In genomic region chr22:49267996-49268395, GRCh38 we compare ENCODE assay signal across 1 cellular context.
TF ChIP-seq lines count a peak whose summit lies in the region.

No MANE protein-coding gene starts in this region.

TF ChIP-seq in WTC11, 78 proteins besides CTCF, POLR2A, EP300 and RAD21 (continued from another document):
- no peak for TF ChIP-seq TEAD1 (CRISPR knock-in tag; IDR thresholded peaks at IDR 0.05)
- TF ChIP-seq, protein P1, sequence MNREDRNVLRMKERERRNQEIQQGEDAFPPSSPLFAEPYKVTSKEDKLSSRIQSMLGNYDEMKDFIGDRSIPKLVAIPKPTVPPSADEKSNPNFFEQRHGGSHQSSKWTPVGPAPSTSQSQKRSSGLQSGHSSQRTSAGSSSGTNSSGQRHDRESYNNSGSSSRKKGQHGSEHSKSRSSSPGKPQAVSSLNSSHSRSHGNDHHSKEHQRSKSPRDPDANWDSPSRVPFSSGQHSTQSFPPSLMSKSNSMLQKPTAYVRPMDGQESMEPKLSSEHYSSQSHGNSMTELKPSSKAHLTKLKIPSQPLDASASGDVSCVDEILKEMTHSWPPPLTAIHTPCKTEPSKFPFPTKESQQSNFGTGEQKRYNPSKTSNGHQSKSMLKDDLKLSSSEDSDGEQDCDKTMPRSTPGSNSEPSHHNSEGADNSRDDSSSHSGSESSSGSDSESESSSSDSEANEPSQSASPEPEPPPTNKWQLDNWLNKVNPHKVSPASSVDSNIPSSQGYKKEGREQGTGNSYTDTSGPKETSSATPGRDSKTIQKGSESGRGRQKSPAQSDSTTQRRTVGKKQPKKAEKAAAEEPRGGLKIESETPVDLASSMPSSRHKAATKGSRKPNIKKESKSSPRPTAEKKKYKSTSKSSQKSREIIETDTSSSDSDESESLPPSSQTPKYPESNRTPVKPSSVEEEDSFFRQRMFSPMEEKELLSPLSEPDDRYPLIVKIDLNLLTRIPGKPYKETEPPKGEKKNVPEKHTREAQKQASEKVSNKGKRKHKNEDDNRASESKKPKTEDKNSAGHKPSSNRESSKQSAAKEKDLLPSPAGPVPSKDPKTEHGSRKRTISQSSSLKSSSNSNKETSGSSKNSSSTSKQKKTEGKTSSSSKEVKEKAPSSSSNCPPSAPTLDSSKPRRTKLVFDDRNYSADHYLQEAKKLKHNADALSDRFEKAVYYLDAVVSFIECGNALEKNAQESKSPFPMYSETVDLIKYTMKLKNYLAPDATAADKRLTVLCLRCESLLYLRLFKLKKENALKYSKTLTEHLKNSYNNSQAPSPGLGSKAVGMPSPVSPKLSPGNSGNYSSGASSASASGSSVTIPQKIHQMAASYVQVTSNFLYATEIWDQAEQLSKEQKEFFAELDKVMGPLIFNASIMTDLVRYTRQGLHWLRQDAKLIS (CRISPR knock-in tag; IDR thresholded peaks at IDR 0.05; ENCODE audit: borderline replicate concordance) = no peak
- TF ChIP-seq, protein P2, sequence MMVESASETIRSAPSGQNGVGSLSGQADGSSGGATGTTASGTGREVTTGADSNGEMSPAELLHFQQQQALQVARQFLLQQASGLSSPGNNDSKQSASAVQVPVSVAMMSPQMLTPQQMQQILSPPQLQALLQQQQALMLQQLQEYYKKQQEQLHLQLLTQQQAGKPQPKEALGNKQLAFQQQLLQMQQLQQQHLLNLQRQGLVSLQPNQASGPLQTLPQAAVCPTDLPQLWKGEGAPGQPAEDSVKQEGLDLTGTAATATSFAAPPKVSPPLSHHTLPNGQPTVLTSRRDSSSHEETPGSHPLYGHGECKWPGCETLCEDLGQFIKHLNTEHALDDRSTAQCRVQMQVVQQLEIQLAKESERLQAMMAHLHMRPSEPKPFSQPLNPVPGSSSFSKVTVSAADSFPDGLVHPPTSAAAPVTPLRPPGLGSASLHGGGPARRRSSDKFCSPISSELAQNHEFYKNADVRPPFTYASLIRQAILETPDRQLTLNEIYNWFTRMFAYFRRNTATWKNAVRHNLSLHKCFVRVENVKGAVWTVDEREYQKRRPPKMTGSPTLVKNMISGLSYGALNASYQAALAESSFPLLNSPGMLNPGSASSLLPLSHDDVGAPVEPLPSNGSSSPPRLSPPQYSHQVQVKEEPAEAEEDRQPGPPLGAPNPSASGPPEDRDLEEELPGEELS (CRISPR knock-in tag; IDR thresholded peaks at IDR 0.05) = no peak
- TF ChIP-seq, protein P3, sequence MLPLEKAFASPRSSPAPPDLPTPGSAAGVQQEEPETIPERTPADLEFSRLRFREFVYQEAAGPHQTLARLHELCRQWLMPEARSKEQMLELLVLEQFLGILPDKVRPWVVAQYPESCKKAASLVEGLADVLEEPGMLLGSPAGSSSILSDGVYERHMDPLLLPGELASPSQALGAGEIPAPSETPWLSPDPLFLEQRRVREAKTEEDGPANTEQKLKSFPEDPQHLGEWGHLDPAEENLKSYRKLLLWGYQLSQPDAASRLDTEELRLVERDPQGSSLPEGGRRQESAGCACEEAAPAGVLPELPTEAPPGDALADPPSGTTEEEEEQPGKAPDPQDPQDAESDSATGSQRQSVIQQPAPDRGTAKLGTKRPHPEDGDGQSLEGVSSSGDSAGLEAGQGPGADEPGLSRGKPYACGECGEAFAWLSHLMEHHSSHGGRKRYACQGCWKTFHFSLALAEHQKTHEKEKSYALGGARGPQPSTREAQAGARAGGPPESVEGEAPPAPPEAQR (CRISPR knock-in tag; IDR thresholded peaks at IDR 0.05) = no peak
TF ChIP-seq in WTC11: peak in this region for 0.
